11 cellular contexts compared by ENCODE assay signal in the genomic region with DNA sequence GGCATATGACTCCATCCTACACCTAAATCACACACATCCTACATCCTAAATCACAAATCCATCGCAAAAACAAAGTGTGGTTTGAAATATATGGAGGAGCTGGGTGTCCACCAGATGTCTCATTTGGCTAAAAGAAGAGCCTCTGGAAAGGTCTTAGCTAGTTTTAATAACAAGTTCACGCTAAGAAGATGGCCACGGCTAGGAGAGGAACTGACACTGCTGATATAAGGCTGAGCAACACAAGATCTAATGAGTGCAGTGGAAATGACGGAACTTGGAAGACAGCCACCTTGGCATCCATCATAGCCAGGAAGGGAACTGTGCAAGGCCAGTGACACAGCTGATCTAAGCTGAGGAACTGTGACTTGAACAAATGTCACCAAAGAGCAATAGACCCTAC. TPM values are rescaled to one million over a fixed set of nuclear protein-coding genes. Genes with fewer than 3 reads are reported as not detected.
DNase-seq lines count a peak whose midpoint lies in the region; ATAC-seq, FAIRE-seq and TF ChIP-seq lines count a peak whose summit lies in the region.
"Had no signal": no experiment of that assay in that cellular context is flagged by ENCODE, and none has a peak within 500 bp of the region (broad histone marks: within the 10 kb centered on the region; RNA-seq: fewer than 3 reads in every experiment).

No MANE protein-coding gene starts in this region.

- peaks cover 6% of the 10 kb centered on the region for H3K27me3 ChIP-seq in astrocyte (ENCODE audit: insufficient read depth, low read length)

- no peak overlapping the region for H3K9ac ChIP-seq in astrocyte (ENCODE audit: low read length)

- H3K36me3 ChIP-seq in astrocyte (ENCODE audit: insufficient read depth, low read length): no peaks in the 10 kb centered on the region

- DNase-seq in HT1080 (ENCODE audit: low read depth) (peak; percentile 29), astrocyte (ENCODE audit: low read depth) (peak; percentile 14), inferior parietal cortex (ENCODE audit: extremely low spot score) (peak; percentile 68), substantia nigra (lab: John Stamatoyannopoulos, UW) (peak in 32 of 49 donors; percentile 4 to 87 (median 39)), foreskin melanocyte (no peak)
- DNase-seq in stimulated activated CD4-positive, alpha-beta T cell treated with anti-CD3 and anti-CD28 coated beads, Interleukin-4, amount 100 ng/mL, for 4 hours: no peak
- DNase-seq: SIG-M5 had no signal

- H3K9me3 Mint-ChIP-seq in astrocyte (ENCODE audit: unreplicated experiment): no peaks in the 10 kb centered on the region
- H3K9me3 Mint-ChIP-seq: activated naive CD4-positive, alpha-beta T cell treated with anti-CD3 and anti-CD28 coated beads, Interleukin-2, amount 50 U/mL, for 72 hours had no signal

- no peak for ATAC-seq in HG03354 (IDR thresholded peaks at IDR 0.05; ENCODE audit: poor library complexity, severe bottlenecking, unreplicated experiment)
- ATAC-seq in HG03135 (IDR thresholded peaks at IDR 0.05; ENCODE audit: unreplicated experiment): no peak
- ATAC-seq: activated naive CD4-positive, alpha-beta T cell treated with anti-CD3 and anti-CD28 coated beads, Interleukin-2, amount 50 U/mL, for 72 hours had no signal

- no peaks in the 10 kb centered on the region for H3K36me3 Mint-ChIP-seq in astrocyte (ENCODE audit: low read depth, unreplicated experiment)
- H3K36me3 Mint-ChIP-seq: activated naive CD4-positive, alpha-beta T cell treated with anti-CD3 and anti-CD28 coated beads, Interleukin-2, amount 50 U/mL, for 72 hours had no signal

- no peak overlapping the region for H2AFZ ChIP-seq in astrocyte (ENCODE audit: low read depth, low read length)

- H3K4me3 Mint-ChIP-seq in astrocyte (ENCODE audit: unreplicated experiment): no peak overlapping the region

- H4K20me1 ChIP-seq in astrocyte (ENCODE audit: insufficient read depth, low read length): no peaks in the 10 kb centered on the region

- peak; percentile 67 for FAIRE-seq in astrocyte (lab: Jason Lieb, UNC)
- FAIRE-seq: keratinocyte had no signal

- H3K4me1 ChIP-seq in astrocyte (ENCODE audit: insufficient read depth, low read length): no peaks in the 10 kb centered on the region

- H3K9me3 ChIP-seq in astrocyte (ENCODE audit: insufficient read depth, low read depth, low read length): no peaks in the 10 kb centered on the region

- no peak overlapping the region for H3K27ac ChIP-seq in astrocyte (ENCODE audit: low read depth, low read length)
- H3K27ac ChIP-seq in substantia nigra (ENCODE audit: low read depth, low read length, poor library complexity, severe bottlenecking): peak overlapping the region; percentile 27

- no peaks in the 10 kb centered on the region for H3K4me1 Mint-ChIP-seq in astrocyte (ENCODE audit: low read depth, unreplicated experiment)

- peaks cover 18% of the 10 kb centered on the region for H3K27me3 Mint-ChIP-seq in astrocyte (ENCODE audit: low read depth, unreplicated experiment)

- H3K4me3 ChIP-seq in astrocyte (ENCODE audit: insufficient read depth, low read depth, low read length): no peak overlapping the region

- H3K27ac Mint-ChIP-seq in astrocyte (ENCODE audit: unreplicated experiment): no peak overlapping the region
- H3K27ac Mint-ChIP-seq: activated naive CD4-positive, alpha-beta T cell treated with anti-CD3 and anti-CD28 coated beads, Interleukin-2, amount 50 U/mL, for 72 hours had no signal

- no peak for TF ChIP-seq CTCF in astrocyte (IDR thresholded peaks at IDR 0.05; ENCODE audit: insufficient read depth, low read depth, low read length)

- no peaks in the 10 kb centered on the region for H3K79me2 ChIP-seq in astrocyte (ENCODE audit: insufficient read depth, low read length)

- H3K4me2 ChIP-seq in astrocyte (ENCODE audit: low read length): no peak overlapping the region

RNA-seq across cellular contexts. Expression of a gene that starts 60.0 kb away (rescaled TPM):
- 12.3 and 14.8 TPM in 2 replicates for total RNA-seq in HT1080 (2014; rRNA removed; shearing (Covaris generic))
- polyA plus RNA-seq in HT1080 (2015; cell fraction: cytosol; rRNA removed): 8.4 and 11.5 TPM in 2 replicates
- polyA plus RNA-seq in HT1080 (2015; cell fraction: nucleus; rRNA removed): 7.0 and 9.5 TPM in 2 replicates
- 37.3 and 39.4 TPM in 2 replicates for total RNA-seq in astrocyte

Comparison
In these comparisons a context has a peak if more than half of its experiments do, and no peak if none do; other contexts are left out.
1. DNase-seq: peak in HT1080 (single experiment), astrocyte (single experiment), inferior parietal cortex (single experiment) and substantia nigra (32 of 49); none in foreskin melanocyte (single experiment) and stimulated activated CD4-positive, alpha-beta T cell treated with anti-CD3 and anti-CD28 coated beads, Interleukin-4, amount 100 ng/mL, for 4 hours (0 of 2).